ENCODE assay signal across 8 cellular contexts in the genomic region with DNA sequence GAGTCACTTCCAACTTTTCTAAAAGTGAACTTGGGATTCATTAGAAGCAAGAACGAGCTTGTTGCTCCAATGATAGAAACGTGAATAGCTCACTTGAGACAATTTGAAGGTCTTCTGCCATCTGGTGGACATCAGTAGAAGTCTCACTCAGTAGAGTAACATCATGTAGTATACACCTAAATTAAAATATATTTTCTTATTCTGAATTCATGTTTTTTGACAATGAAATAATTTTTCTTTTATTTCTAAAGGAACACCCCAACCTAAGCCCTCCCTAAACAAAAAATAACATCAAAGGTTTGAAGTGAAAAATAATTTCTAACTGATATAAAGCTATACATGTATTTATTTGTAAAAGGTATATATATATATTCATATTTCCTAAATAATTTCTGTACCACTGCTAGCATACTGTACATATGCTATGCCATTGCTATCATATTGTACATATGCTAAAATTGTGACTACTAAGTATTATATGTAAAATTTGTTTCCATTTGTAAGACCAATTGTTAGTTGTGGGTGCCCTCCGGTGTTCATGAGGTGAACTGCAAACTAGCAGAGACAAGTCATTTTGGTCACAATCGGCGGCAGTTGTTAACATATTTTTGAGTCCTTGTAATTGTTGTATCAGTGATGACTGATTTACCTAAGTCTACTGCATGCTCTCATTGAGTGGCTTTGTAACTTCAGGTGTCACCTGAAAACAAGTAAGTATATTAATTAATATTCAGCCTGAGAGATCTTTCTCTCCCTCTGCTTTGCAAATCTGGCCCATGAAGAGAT.
DNase-seq lines count a peak whose midpoint lies in the region; ATAC-seq and TF ChIP-seq lines count a peak whose summit lies in the region.

No MANE protein-coding gene starts in this region.

- H3K79me2 ChIP-seq in DOHH2 (ENCODE audit: control insufficient read depth, low read length) (no peaks in the 10 kb centered on the region), neural progenitor cell (ENCODE audit: low read depth) (no peaks in the 10 kb centered on the region)

- H3K9me3 ChIP-seq in DOHH2 (ENCODE audit: control insufficient read depth, insufficient read depth, low read length) (no peaks in the 10 kb centered on the region), neural progenitor cell (ENCODE audit: low read depth) (no peaks in the 10 kb centered on the region)

- H3K9ac ChIP-seq in neural progenitor cell = no peak overlapping the region

- H3K36me3 Mint-ChIP-seq in activated CD8-positive, alpha-beta T cell treated with anti-CD3 and anti-CD28 coated beads, Interleukin-2, amount 10 ng/mL, durations not matched to agents 7 days and 5 days (ENCODE audit: low read depth) = no peaks in the 10 kb centered on the region
- peaks cover 15% of the 10 kb centered on the region for H3K36me3 Mint-ChIP-seq in neural progenitor cell

- H3K27ac Mint-ChIP-seq in activated CD8-positive, alpha-beta T cell treated with anti-CD3 and anti-CD28 coated beads, Interleukin-2, amount 10 ng/mL, durations not matched to agents 7 days and 5 days = no peak overlapping the region
- H3K27ac Mint-ChIP-seq in neural progenitor cell = no peak overlapping the region

- H3K4me3 ChIP-seq in DOHH2 (ENCODE audit: low read length) (no peak overlapping the region), neural progenitor cell (no peak overlapping the region)

- H3K9me3 Mint-ChIP-seq in activated CD8-positive, alpha-beta T cell treated with anti-CD3 and anti-CD28 coated beads, Interleukin-2, amount 10 ng/mL, durations not matched to agents 7 days and 5 days (ENCODE audit: insufficient read depth) = no peaks in the 10 kb centered on the region
- no peaks in the 10 kb centered on the region for H3K9me3 Mint-ChIP-seq in neural progenitor cell

- H3K4me1 Mint-ChIP-seq in activated CD8-positive, alpha-beta T cell treated with anti-CD3 and anti-CD28 coated beads, Interleukin-2, amount 10 ng/mL, durations not matched to agents 7 days and 5 days (ENCODE audit: low read depth) = no peaks in the 10 kb centered on the region
- no peaks in the 10 kb centered on the region for H3K4me1 Mint-ChIP-seq in neural progenitor cell

- H3K27me3 Mint-ChIP-seq in activated CD8-positive, alpha-beta T cell treated with anti-CD3 and anti-CD28 coated beads, Interleukin-2, amount 10 ng/mL, durations not matched to agents 7 days and 5 days (ENCODE audit: low read depth) = no peaks in the 10 kb centered on the region
- no peaks in the 10 kb centered on the region for H3K27me3 Mint-ChIP-seq in neural progenitor cell (ENCODE audit: insufficient read depth, low read depth)

- no peaks in the 10 kb centered on the region for H4K20me1 ChIP-seq in DOHH2 (ENCODE audit: control insufficient read depth, insufficient read depth, low read depth, low read length)
- H4K20me1 ChIP-seq in neural progenitor cell (ENCODE audit: low read depth) = no peaks in the 10 kb centered on the region

- no peak overlapping the region for H3K4me3 Mint-ChIP-seq in activated CD8-positive, alpha-beta T cell treated with anti-CD3 and anti-CD28 coated beads, Interleukin-2, amount 10 ng/mL, durations not matched to agents 7 days and 5 days
- H3K4me3 Mint-ChIP-seq in neural progenitor cell = no peak overlapping the region

- no peaks in the 10 kb centered on the region for H3F3A ChIP-seq in DOHH2 (ENCODE audit: control insufficient read depth, insufficient read depth)
- H3F3A ChIP-seq in neural progenitor cell (ENCODE audit: low read depth) = peaks cover 22% of the 10 kb centered on the region

- ATAC-seq in GM21367 (IDR thresholded peaks at IDR 0.05; ENCODE audit: unreplicated experiment) = peak; percentile 97
- ATAC-seq in HG03558 (IDR thresholded peaks at IDR 0.05; ENCODE audit: extremely low read depth, unreplicated experiment) = peak; percentile 94
- peak; percentile 67 for ATAC-seq in activated CD8-positive, alpha-beta T cell treated with anti-CD3 and anti-CD28 coated beads, Interleukin-2, amount 10 ng/mL, durations not matched to agents 7 days and 5 days

- DNase-seq in NCI-H510A (lab: John Stamatoyannopoulos, UW) = peak; percentile 5
- DNase-seq in activated CD8-positive, alpha-beta T cell treated with anti-CD3 and anti-CD28 coated beads, Interleukin-2, amount 10 ng/mL, durations not matched to agents 7 days and 5 days = peak; percentile 61
- peak; percentile 90 for DNase-seq in fibroblast of peridontal ligament (ENCODE audit: extremely low read depth)
- peak; percentile 77 for DNase-seq in neural progenitor cell (ENCODE audit: low spot score)
- no peak for DNase-seq in cerebellar nuclear complex (lab: John Stamatoyannopoulos, UW)

- H3K9me2 ChIP-seq in DOHH2 (replicated peaks; ENCODE audit: control insufficient read depth, low read length) = no peaks in the 10 kb centered on the region

- H3K27me3 ChIP-seq in DOHH2 (ENCODE audit: control insufficient read depth, low read length) = no peaks in the 10 kb centered on the region
- no peaks in the 10 kb centered on the region for H3K27me3 ChIP-seq in neural progenitor cell

- H3K27ac ChIP-seq in DOHH2 (ENCODE audit: low read depth, low read length) (no peak overlapping the region), neural progenitor cell (no peak overlapping the region)

- peak; percentile 81 for TF ChIP-seq CTCF in DOHH2 (IDR thresholded peaks at IDR 0.05; ENCODE audit: low read depth, low read length, poor library complexity, severe bottlenecking)
- TF ChIP-seq CTCF in neural progenitor cell (IDR thresholded peaks at IDR 0.05) = peak; percentile 71

- H2AFZ ChIP-seq in neural progenitor cell (replicated peaks) = no peak overlapping the region

- H3K4me2 ChIP-seq in DOHH2 (ENCODE audit: low read length) (no peak overlapping the region), neural progenitor cell (no peak overlapping the region)

- no peaks in the 10 kb centered on the region for H3K36me3 ChIP-seq in DOHH2 (ENCODE audit: control insufficient read depth, low read length)
- peaks cover 4% of the 10 kb centered on the region for H3K36me3 ChIP-seq in neural progenitor cell

- CTCF ChIA-PET in activated CD8-positive, alpha-beta T cell treated with anti-CD3 and anti-CD28 coated beads, Interleukin-2, amount 10 ng/mL, durations not matched to agents 7 days and 5 days (lab: Charles Lee) = interaction anchor here (0.6 to 2.2 kb wide), 16 partner anchors 9 to 887 kb away, joined by 3 to 15 read pairs (median 5); no protein-coding TSS in a partner anchor

- POLR2A ChIA-PET in activated CD8-positive, alpha-beta T cell treated with anti-CD3 and anti-CD28 coated beads, Interleukin-2, amount 10 ng/mL, durations not matched to agents 7 days and 5 days (lab: Charles Lee) = no interaction called here

- H3K4me1 ChIP-seq in DOHH2 (ENCODE audit: control insufficient read depth, low read length) (no peaks in the 10 kb centered on the region), neural progenitor cell (no peaks in the 10 kb centered on the region)

Comparison
In these comparisons a context has a peak if more than half of its experiments do, and no peak if none do; other contexts are left out.
1. DNase-seq: peak in NCI-H510A (single experiment), activated CD8-positive, alpha-beta T cell treated with anti-CD3 and anti-CD28 coated beads, Interleukin-2, amount 10 ng/mL, durations not matched to agents 7 days and 5 days (single experiment), fibroblast of peridontal ligament (single experiment) and neural progenitor cell (single experiment); none in cerebellar nuclear complex (0 of 2).
2. Peak in every context shown above with its lines, with median percentiles within 50 percentile points of each other: ATAC-seq.